ENCODE assay signal across 20 cellular contexts in the genomic region with DNA sequence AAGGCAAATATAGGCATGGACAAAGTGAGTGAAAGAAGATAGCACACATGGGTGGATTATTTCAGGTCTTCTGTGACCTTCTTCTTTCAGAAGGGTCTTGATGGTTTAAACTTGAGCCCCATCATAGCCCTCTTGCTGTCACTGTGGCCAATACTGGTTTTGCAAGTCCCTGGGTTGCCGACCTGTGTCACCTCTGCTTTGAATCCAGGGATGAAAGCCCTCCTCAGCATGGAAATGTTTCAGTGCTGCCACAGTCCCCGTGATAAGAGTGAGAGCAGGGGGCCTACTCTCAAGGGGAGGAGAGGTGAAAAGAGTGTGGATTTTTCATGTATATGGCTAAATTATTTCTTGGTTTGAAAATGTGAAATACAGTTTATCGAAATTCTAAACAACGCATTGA.
"Had no signal": no experiment of that assay in that cellular context is flagged by ENCODE, and none has a peak within 500 bp of the region (broad histone marks: within the 10 kb centered on the region; RNA-seq: fewer than 3 reads in every experiment).

No MANE protein-coding gene starts in this region.

- H3K4me3 Mint-ChIP-seq: central memory CD8-positive, alpha-beta T cell; effector memory CD8-positive, alpha-beta T cell; immature natural killer cell; memory B cell; natural killer cell treated with Interleukin-12 subunit alpha and Interleukin-12 subunit beta and Interleukin-15 and Interleukin-18, amount 100 ng/mL, for 72 hours had no signal

- H3K27me3 ChIP-seq: esophagus squamous epithelium, gastroesophageal sphincter, left lung, neutrophil, testis, tibial nerve had no signal

- H3K27ac ChIP-seq: esophagus squamous epithelium, gastroesophageal sphincter, left lung, lower lobe of right lung, neutrophil, testis had no signal

- H3K9me3 Mint-ChIP-seq: central memory CD8-positive, alpha-beta T cell; effector memory CD8-positive, alpha-beta T cell; immature natural killer cell; memory B cell; natural killer cell treated with Interleukin-12 subunit alpha and Interleukin-12 subunit beta and Interleukin-15 and Interleukin-18, amount 100 ng/mL, for 72 hours had no signal

- DNase-seq: cortex of kidney; effector memory CD8-positive, alpha-beta T cell; esophagus squamous epithelium; foreskin fibroblast; glutamatergic neuron; immature natural killer cell; left lung; lower lobe of right lung; midbrain; stimulated activated CD4-positive, alpha-beta T cell treated with anti-CD3 and anti-CD28 coated beads, Interleukin-2, amount 100 ng/mL, for 48 hours; stimulated activated naive CD8-positive, alpha-beta T cell treated with anti-CD3 and anti-CD28 coated beads, Interleukin-15, Interleukin-2, amounts not matched to agents 100 U/mL and 50 U/mL, for 24 hours; testis had no signal

- H3K4me1 ChIP-seq: esophagus squamous epithelium, gastroesophageal sphincter, left lung, lower lobe of right lung, testis had no signal

- H3K4me1 Mint-ChIP-seq: central memory CD8-positive, alpha-beta T cell; immature natural killer cell; memory B cell had no signal

- ATAC-seq: effector memory CD8-positive, alpha-beta T cell; gastroesophageal sphincter; left lung; lower lobe of right lung; natural killer cell treated with Interleukin-12 subunit alpha and Interleukin-12 subunit beta and Interleukin-15 and Interleukin-18, amount 100 ng/mL, for 72 hours; stimulated activated naive CD8-positive, alpha-beta T cell treated with anti-CD3 and anti-CD28 coated beads, Interleukin-15, Interleukin-2, amounts not matched to agents 100 U/mL and 50 U/mL, for 24 hours had no signal

- H3K27me3 Mint-ChIP-seq: central memory CD8-positive, alpha-beta T cell; effector memory CD8-positive, alpha-beta T cell; memory B cell; natural killer cell treated with Interleukin-12 subunit alpha and Interleukin-12 subunit beta and Interleukin-15 and Interleukin-18, amount 100 ng/mL, for 72 hours had no signal

- H3K9me3 ChIP-seq: esophagus squamous epithelium, gastroesophageal sphincter, left lung, lower lobe of right lung, neutrophil, testis, tibial nerve had no signal

- H3K4me3 ChIP-seq: esophagus squamous epithelium, gastroesophageal sphincter, left lung, lower lobe of right lung, smooth muscle cell, testis, tibial nerve had no signal

- H3K4me2 ChIP-seq: smooth muscle cell had no signal

- H3K27ac Mint-ChIP-seq: effector memory CD8-positive, alpha-beta T cell; immature natural killer cell; memory B cell; natural killer cell treated with Interleukin-12 subunit alpha and Interleukin-12 subunit beta and Interleukin-15 and Interleukin-18, amount 100 ng/mL, for 72 hours had no signal

- FAIRE-seq: keratinocyte had no signal
